1 cellular context compared by ENCODE assay signal in the genomic region with DNA sequence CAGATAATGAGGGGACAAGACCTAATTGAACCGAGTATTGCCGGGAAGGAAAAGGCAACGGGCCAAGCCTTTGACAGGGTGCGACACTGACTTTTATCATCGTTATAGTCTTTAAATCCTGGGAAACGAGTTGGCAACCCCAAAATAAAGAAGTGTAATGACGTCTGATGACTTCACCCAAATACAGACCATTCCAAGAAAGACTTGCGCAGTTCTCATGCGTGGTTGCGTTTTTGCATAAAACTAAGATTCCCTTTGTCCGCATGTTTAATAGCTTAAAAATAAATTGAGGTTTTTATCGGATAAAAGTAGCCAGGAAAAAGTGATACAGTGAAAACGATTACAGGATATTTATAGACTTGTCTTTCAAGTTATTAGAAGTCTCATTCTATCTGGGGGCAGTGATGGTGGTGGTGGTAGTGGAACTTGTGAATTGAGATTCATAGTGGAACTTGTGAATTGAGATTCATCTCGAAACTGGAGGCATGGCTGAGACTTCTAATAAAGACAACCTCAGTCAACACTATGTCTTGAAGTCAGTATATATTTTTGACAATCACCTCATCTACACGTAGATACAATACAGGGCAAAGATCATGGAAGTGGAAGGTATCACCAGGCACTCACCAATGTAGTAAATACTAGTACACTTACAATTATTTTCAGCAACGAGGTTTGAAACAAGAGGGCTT.
TF ChIP-seq lines count a peak whose summit lies in the region.

No MANE protein-coding gene starts in this region.

TF ChIP-seq in K562, 482 proteins besides CTCF, POLR2A, EP300 and RAD21 (continued from another document and continues in another):
- TF ChIP-seq ZBTB40 (IDR thresholded peaks at IDR 0.05) (0 out of 2 replicates have a peak, but pooled peaks have one; percentile 35), ZBTB40 (CRISPR knock-in tag; IDR thresholded peaks at IDR 0.05) (no peak), HMG20B (CRISPR knock-in tag; IDR thresholded peaks at IDR 0.05) (no peak), ATF1 (CRISPR knock-in tag; IDR thresholded peaks at IDR 0.05) (no peak), ATF1 (tag; IDR thresholded peaks at IDR 0.05) (peak; percentile 75), PCBP2 (IDR thresholded peaks at IDR 0.05; ENCODE audit: low read depth, low read length, poor library complexity, severe bottlenecking) (no peak), ARNT (IDR thresholded peaks at IDR 0.05) (no peak; a peak in 3 of 4 replicates), CEBPB (tag; IDR thresholded peaks at IDR 0.05) (no peak; the same call in 1 of the 2 replicates), HNRNPH1 (optimal IDR thresholded peaks at IDR 0.05; ENCODE audit: low read depth, low read length) (no peak), PHTF2 (CRISPR knock-in tag; IDR thresholded peaks at IDR 0.05) (no peak), PATZ1 (CRISPR knock-in tag; IDR thresholded peaks at IDR 0.05; ENCODE audit: borderline replicate concordance) (0 out of 2 replicates have a peak, but pooled peaks have one; percentile 1), NCOA1 (IDR thresholded peaks at IDR 0.05; ENCODE audit: low read depth) (peak; percentile 47; the same call in 1 of the 2 replicates), U2AF2 (optimal IDR thresholded peaks at IDR 0.05; ENCODE audit: low read depth, low read length) (no peak), EHMT2 (IDR thresholded peaks at IDR 0.05) (peak; percentile 31; the same call in 1 of the 2 replicates), MCM5 (IDR thresholded peaks at IDR 0.05; ENCODE audit: low read depth) (no peak), ZNF232 (CRISPR knock-in tag; IDR thresholded peaks at IDR 0.05) (no peak), NRF1 (conservative IDR thresholded peaks at IDR 0.05 in 1 of 2, IDR thresholded peaks at IDR 0.05 in 1 of 2) (peak; percentile 71 to 75), ELK3 (CRISPR knock-in tag; IDR thresholded peaks at IDR 0.05) (no peak), DPF2 (IDR thresholded peaks at IDR 0.05) (0 out of 2 replicates have a peak, but pooled peaks have one; percentile 57), SIN3A (IDR thresholded peaks at IDR 0.05; ENCODE audit: borderline replicate concordance in 2 of 2, control insufficient read depth in 1 of 2, low read depth in 2 of 2, low read length in 2 of 2) (no peak), ZNF165 (CRISPR knock-in tag; IDR thresholded peaks at IDR 0.05; ENCODE audit: borderline replicate concordance) (no peak), TSHZ1 (CRISPR knock-in tag; IDR thresholded peaks at IDR 0.05) (no peak), NR2C1 (IDR thresholded peaks at IDR 0.05) (no peak), NR2C1 (tag; IDR thresholded peaks at IDR 0.05) (0 out of 2 replicates have a peak, but pooled peaks have one; percentile 5), ZNF699 (CRISPR knock-in tag; IDR thresholded peaks at IDR 0.05; ENCODE audit: insufficient replicate concordance) (no peak), HMGN3 (IDR thresholded peaks at IDR 0.05; ENCODE audit: borderline replicate concordance, extremely low read depth, insufficient read length, low read depth, low read length) (no peak), NCOA2 (IDR thresholded peaks at IDR 0.05; ENCODE audit: partially characterized antibody in 2 of 2) (no peak), SAFB2 (IDR thresholded peaks at IDR 0.05; ENCODE audit: borderline replicate concordance, low read depth, low read length, severe bottlenecking) (no peak), HIVEP1 (CRISPR knock-in tag; IDR thresholded peaks at IDR 0.05) (no peak), ZNF121 (CRISPR knock-in tag; conservative IDR thresholded peaks at IDR 0.05) (no peak), MEF2A (IDR thresholded peaks at IDR 0.05; ENCODE audit: control insufficient read depth, low read depth, low read length) (0 out of 2 replicates have a peak, but pooled peaks have one; percentile 6), BCLAF1 (IDR thresholded peaks at IDR 0.05; ENCODE audit: borderline replicate concordance in 1 of 2, control insufficient read depth in 1 of 2, low read depth in 2 of 2, low read length in 1 of 2) (no peak), ZNF316 (IDR thresholded peaks at IDR 0.05) (0 out of 2 replicates have a peak, but pooled peaks have one; percentile 2)
- TF ChIP-seq, protein P1, sequence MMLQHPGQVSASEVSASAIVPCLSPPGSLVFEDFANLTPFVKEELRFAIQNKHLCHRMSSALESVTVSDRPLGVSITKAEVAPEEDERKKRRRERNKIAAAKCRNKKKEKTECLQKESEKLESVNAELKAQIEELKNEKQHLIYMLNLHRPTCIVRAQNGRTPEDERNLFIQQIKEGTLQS (IDR thresholded peaks at IDR 0.05), result peak; percentile 69
- TF ChIP-seq, protein P1 (CRISPR knock-in tag; conservative IDR thresholded peaks at IDR 0.05), result 0 out of 2 replicates have a peak, but pooled peaks have one; percentile 14
- TF ChIP-seq, protein P2, sequence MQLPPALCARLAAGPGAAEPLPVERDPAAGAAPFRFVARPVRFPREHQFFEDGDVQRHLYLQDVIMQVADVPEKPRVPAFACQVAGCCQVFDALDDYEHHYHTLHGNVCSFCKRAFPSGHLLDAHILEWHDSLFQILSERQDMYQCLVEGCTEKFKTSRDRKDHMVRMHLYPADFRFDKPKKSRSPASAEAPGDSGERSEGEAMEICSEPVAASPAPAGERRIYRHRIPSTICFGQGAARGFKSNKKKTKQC (CRISPR knock-in tag; IDR thresholded peaks at IDR 0.05), result no peak
